Comparison of ENCODE assay signal across 16 cellular contexts in genomic region chr15:64191971-64192830, GRCh38. TPM values are rescaled to one million over a fixed set of nuclear protein-coding genes. Genes with fewer than 3 reads are reported as not detected.
DNase-seq lines count a peak whose midpoint lies in the region; ATAC-seq, FAIRE-seq and TF ChIP-seq lines count a peak whose summit lies in the region.
"Had no signal": no experiment of that assay in that cellular context is flagged by ENCODE, and none has a peak within 500 bp of the region (broad histone marks: within the 10 kb centered on the region; RNA-seq: fewer than 3 reads in every experiment).

No MANE protein-coding gene starts in this region.

- no peaks in the 10 kb centered on the region for H3K27me3 Mint-ChIP-seq in neural progenitor cell (ENCODE audit: insufficient read depth, low read depth)
- no peaks in the 10 kb centered on the region for H3K27me3 Mint-ChIP-seq in natural killer cell treated with Interleukin-12 subunit alpha and Interleukin-12 subunit beta and Interleukin-15 and Interleukin-18, amount 100 ng/mL, for 72 hours
- H3K27me3 Mint-ChIP-seq: CD4-positive, alpha-beta memory T cell had no signal

- no peaks in the 10 kb centered on the region for H3K9me3 ChIP-seq in Karpas-422 (ENCODE audit: low read length)
- no peaks in the 10 kb centered on the region for H3K9me3 ChIP-seq in WERI-Rb-1 (ENCODE audit: severe bottlenecking)
- no peaks in the 10 kb centered on the region for H3K9me3 ChIP-seq in neural progenitor cell (ENCODE audit: low read depth)
- no peaks in the 10 kb centered on the region for H3K9me3 ChIP-seq in pancreas
- H3K9me3 ChIP-seq: BE2C, SJSA1 had no signal

- no peak overlapping the region for H3K27ac Mint-ChIP-seq in neural progenitor cell
- no peak overlapping the region for H3K27ac Mint-ChIP-seq in natural killer cell treated with Interleukin-12 subunit alpha and Interleukin-12 subunit beta and Interleukin-15 and Interleukin-18, amount 100 ng/mL, for 72 hours

- 92 to 95% methylated on average over 5 of the region's 5 CpGs for WGBS in pancreas, 2 donors

- H3K4me3 Mint-ChIP-seq in neural progenitor cell = no peak overlapping the region
- no peak overlapping the region for H3K4me3 Mint-ChIP-seq in natural killer cell treated with Interleukin-12 subunit alpha and Interleukin-12 subunit beta and Interleukin-15 and Interleukin-18, amount 100 ng/mL, for 72 hours
- H3K4me3 Mint-ChIP-seq: CD4-positive, alpha-beta memory T cell had no signal

- no peak for TF ChIP-seq CTCF in WERI-Rb-1 (IDR thresholded peaks at IDR 0.05; ENCODE audit: low read depth, low read length)
- TF ChIP-seq CTCF in neural progenitor cell (IDR thresholded peaks at IDR 0.05) = no peak
- no peak for TF ChIP-seq CTCF in pancreas (IDR thresholded peaks at IDR 0.05)

- H3K36me3 ChIP-seq in Karpas-422 (ENCODE audit: insufficient read depth, low read length) (peaks cover 7% of the 10 kb centered on the region), WERI-Rb-1 (peaks cover 6% of the 10 kb centered on the region), neural progenitor cell (no peaks in the 10 kb centered on the region), pancreas (no peaks in the 10 kb centered on the region)
- H3K36me3 ChIP-seq: BE2C had no signal

- H2AFZ ChIP-seq in Karpas-422 (ENCODE audit: low read length) (no peak overlapping the region), neural progenitor cell (replicated peaks) (no peak overlapping the region)

- TF ChIP-seq POLR2A in GM12891 (IDR thresholded peaks at IDR 0.05; ENCODE audit: low read depth, low read length) = no peak

- H3K4me2 ChIP-seq in Karpas-422 (ENCODE audit: low read depth, low read length, poor library complexity, severe bottlenecking) = peak overlapping the region; percentile 31
- peak overlapping the region; percentile 61 for H3K4me2 ChIP-seq in neural progenitor cell

- H4K20me1 ChIP-seq in Karpas-422 (ENCODE audit: insufficient read depth, low read depth, low read length) = no peaks in the 10 kb centered on the region
- H4K20me1 ChIP-seq in neural progenitor cell (ENCODE audit: low read depth) = peaks cover 3% of the 10 kb centered on the region

- peak; percentile 64 for FAIRE-seq in GM12891 (lab: Jason Lieb, UNC)
- no peak for FAIRE-seq in pancreas (lab: Jason Lieb, UNC)

- H3F3A ChIP-seq in neural progenitor cell (ENCODE audit: low read depth) = peaks cover 19% of the 10 kb centered on the region

- intact Hi-C loops in pancreas (cut with DNase I) = no loop called here

- peaks cover 10% of the 10 kb centered on the region for H3K4me1 Mint-ChIP-seq in neural progenitor cell
- peaks cover 4 to 20% of the 10 kb centered on the region in 2 donors for H3K4me1 Mint-ChIP-seq in natural killer cell treated with Interleukin-12 subunit alpha and Interleukin-12 subunit beta and Interleukin-15 and Interleukin-18, amount 100 ng/mL, for 72 hours (ENCODE audit: low read depth in 2 of 2)

- H3K4me3 ChIP-seq in Karpas-422 (ENCODE audit: low read length) (no peak overlapping the region), WERI-Rb-1 (ENCODE audit: low read depth, low read length) (no peak overlapping the region), neural progenitor cell (no peak overlapping the region), pancreas (no peak overlapping the region)
- H3K4me3 ChIP-seq: SJSA1 had no signal

- H3K36me3 Mint-ChIP-seq in neural progenitor cell = peaks cover 10% of the 10 kb centered on the region
- no peaks in the 10 kb centered on the region for H3K36me3 Mint-ChIP-seq in natural killer cell treated with Interleukin-12 subunit alpha and Interleukin-12 subunit beta and Interleukin-15 and Interleukin-18, amount 100 ng/mL, for 72 hours

- no peaks in the 10 kb centered on the region for H3K9me3 Mint-ChIP-seq in neural progenitor cell
- H3K9me3 Mint-ChIP-seq in natural killer cell treated with Interleukin-12 subunit alpha and Interleukin-12 subunit beta and Interleukin-15 and Interleukin-18, amount 100 ng/mL, for 72 hours = no peaks in the 10 kb centered on the region
- H3K9me3 Mint-ChIP-seq: CD4-positive, alpha-beta memory T cell had no signal

- no peak for DNase-seq in GM12891 (ENCODE audit: insufficient read length, low spot score)
- peak; percentile 68 for DNase-seq in Karpas-422
- DNase-seq in WERI-Rb-1 = peak; percentile 51
- DNase-seq in neural progenitor cell (ENCODE audit: low spot score) = peak; percentile 72
- no peak for DNase-seq in natural killer cell treated with Interleukin-12 subunit alpha and Interleukin-12 subunit beta and Interleukin-15 and Interleukin-18, amount 100 ng/mL, for 72 hours (ENCODE audit: low spot score)
- DNase-seq in pancreas = no peak
- DNase-seq: BE2C; CD4-positive, alpha-beta memory T cell; DND-41; GDM1; GOT3; NCI-H146; SW 1271 had no signal

- H3K79me2 ChIP-seq in Karpas-422 (ENCODE audit: low read length) (peaks cover 5% of the 10 kb centered on the region; the same call in 1 of the 2 replicates), neural progenitor cell (ENCODE audit: low read depth) (no peaks in the 10 kb centered on the region)

- no peak for ATAC-seq in GM18520 (IDR thresholded peaks at IDR 0.05; ENCODE audit: unreplicated experiment)
- ATAC-seq in natural killer cell treated with Interleukin-12 subunit alpha and Interleukin-12 subunit beta and Interleukin-15 and Interleukin-18, amount 100 ng/mL, for 72 hours = no peak
- no peak for ATAC-seq in pancreas

- H3K27ac ChIP-seq in Karpas-422 (ENCODE audit: low read length) = peak overlapping the region; percentile 12; the same call in 1 of the 2 replicates
- H3K27ac ChIP-seq in WERI-Rb-1 = no peak overlapping the region
- peak overlapping the region; percentile 67 for H3K27ac ChIP-seq in neural progenitor cell
- H3K27ac ChIP-seq in pancreas = no peak overlapping the region
- H3K27ac ChIP-seq: RWPE1, SJSA1 had no signal

- H3K9ac ChIP-seq in Karpas-422 (ENCODE audit: low read length) (no peak overlapping the region), neural progenitor cell (no peak overlapping the region)

- H3K27me3 ChIP-seq in Karpas-422 (ENCODE audit: low read length) = no peaks in the 10 kb centered on the region
- no peaks in the 10 kb centered on the region for H3K27me3 ChIP-seq in WERI-Rb-1 (ENCODE audit: insufficient read depth, low read depth, severe bottlenecking)
- H3K27me3 ChIP-seq in neural progenitor cell = no peaks in the 10 kb centered on the region
- no peaks in the 10 kb centered on the region for H3K27me3 ChIP-seq in pancreas
- H3K27me3 ChIP-seq: BE2C, SJSA1 had no signal

- peaks cover 15% of the 10 kb centered on the region for H3K4me1 ChIP-seq in Karpas-422 (ENCODE audit: low read length)
- peaks cover 18% of the 10 kb centered on the region for H3K4me1 ChIP-seq in neural progenitor cell
- no peaks in the 10 kb centered on the region for H3K4me1 ChIP-seq in pancreas
- H3K4me1 ChIP-seq: SJSA1 had no signal

- H3K9me2 ChIP-seq in Karpas-422 (replicated peaks; ENCODE audit: insufficient read depth, low read length) = no peaks in the 10 kb centered on the region

TF ChIP-seq in GM12891, 5 proteins besides CTCF, POLR2A, EP300 and RAD21:
- TF ChIP-seq PAX5 (IDR thresholded peaks at IDR 0.05; ENCODE audit: insufficient read depth, low read length, severe bottlenecking) = no peak
- TF ChIP-seq POLR2AphosphoS5 (IDR thresholded peaks at IDR 0.05; ENCODE audit: low read depth, low read length) = no peak
- no peak for TF ChIP-seq POU2F2 (IDR thresholded peaks at IDR 0.05; ENCODE audit: low read depth, low read length)
- TF ChIP-seq TAF1 (IDR thresholded peaks at IDR 0.05; ENCODE audit: low read depth, low read length) = no peak
- no peak for TF ChIP-seq SPI1 (IDR thresholded peaks at IDR 0.05; ENCODE audit: low read depth, low read length)

RNA-seq across cellular contexts. Expression of gene PPIB, which starts 29.4 kb away (rescaled TPM):
- polyA plus RNA-seq in GM12891 (2012; ENCODE audit: low read depth, missing spikeins) = 328 TPM
- total RNA-seq in Karpas-422 (2014; rRNA removed; shearing (Covaris generic); ENCODE audit: low replicate concordance) = 165 and 257 TPM in 2 replicates
- total RNA-seq in neural progenitor cell (ENCODE audit: low replicate concordance) = 109 and 137 TPM in 2 replicates
- 100 to 1,000 TPM; 490 to 530 TPM for total RNA-seq in natural killer cell treated with Interleukin-12 subunit alpha and Interleukin-12 subunit beta and Interleukin-15 and Interleukin-18, amount 100 ng/mL, for 72 hours
- total RNA-seq in pancreas = 100 to 1,000 TPM; 230 to 367 (median 349) TPM
- 100 to 1,000 TPM; 432 to 576 TPM for polyA plus RNA-seq in pancreas

RNA-seq across cellular contexts. Expression of gene SNX22, which starts 40.7 kb away (rescaled TPM):
- polyA plus RNA-seq in GM12891 (2012; ENCODE audit: low read depth, missing spikeins) = 6.4 TPM
- 51.5 and 71.4 TPM in 2 replicates for total RNA-seq in Karpas-422 (2014; rRNA removed; shearing (Covaris generic); ENCODE audit: low replicate concordance)
- total RNA-seq in neural progenitor cell (ENCODE audit: low replicate concordance) (4.0 and 6.4 TPM in 2 replicates), pancreas (1 to 10 TPM in 3 of 6 donors, under 1 TPM in 3; 0.51 to 3.5 (median 1.0) TPM)
- total RNA-seq in natural killer cell treated with Interleukin-12 subunit alpha and Interleukin-12 subunit beta and Interleukin-15 and Interleukin-18, amount 100 ng/mL, for 72 hours = under 1 TPM in 1 of 2 donors, not detected in 1; 0.07 TPM
- 1 to 10 TPM; 1.4 to 4.0 TPM for polyA plus RNA-seq in pancreas

Comparison
In these comparisons a context has a peak if more than half of its experiments do, and no peak if none do; other contexts are left out.
1. DNase-seq: peak in Karpas-422 (single experiment), WERI-Rb-1 (single experiment) and neural progenitor cell (single experiment); none in GM12891 (single experiment), natural killer cell treated with Interleukin-12 subunit alpha and Interleukin-12 subunit beta and Interleukin-15 and Interleukin-18, amount 100 ng/mL, for 72 hours (single experiment) and pancreas (0 of 6).
2. H3K27ac ChIP-seq: peak in Karpas-422 (single experiment) and neural progenitor cell (single experiment); none in WERI-Rb-1 (single experiment) and pancreas (0 of 4).